In the genomic region with DNA sequence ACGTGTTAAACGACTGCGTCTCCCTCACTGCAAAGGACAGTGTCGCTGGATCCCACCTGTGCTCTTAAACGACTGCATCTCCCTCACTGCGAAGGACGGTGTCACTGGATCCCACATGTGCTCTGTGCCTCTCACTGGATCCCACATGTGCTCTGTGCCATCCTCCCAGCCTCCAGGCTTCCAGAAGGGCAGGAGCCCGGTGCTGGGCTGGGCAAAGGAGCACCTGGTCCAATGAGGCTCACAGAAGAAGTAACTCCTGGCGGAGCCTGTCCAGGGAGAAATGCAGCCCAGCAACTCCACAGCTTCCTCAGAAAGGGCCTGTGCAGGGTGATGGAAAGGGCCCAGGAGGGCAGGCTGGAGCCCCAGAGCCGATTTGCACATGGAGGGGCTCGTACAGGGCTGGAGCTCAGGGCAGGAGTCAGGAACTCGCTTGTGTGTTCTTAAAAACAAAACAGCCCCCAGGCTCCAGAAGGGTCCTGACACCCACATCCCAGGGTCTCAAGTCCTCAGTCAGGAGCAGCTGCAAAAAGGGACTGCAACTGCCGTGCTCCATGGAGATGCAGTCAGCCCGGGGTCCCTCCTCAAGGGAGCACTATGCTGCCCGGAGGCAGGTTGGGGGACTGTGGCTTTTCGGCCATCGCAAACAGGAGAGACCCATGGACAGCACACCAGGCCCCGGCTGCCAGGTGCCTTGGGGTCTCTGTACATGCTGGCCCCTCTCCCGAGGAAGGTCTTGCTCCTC, we compare ENCODE assay signal across 22 cellular contexts. TPM values are rescaled to one million over a fixed set of nuclear protein-coding genes. Genes with fewer than 3 reads are reported as not detected.
DNase-seq lines count a peak whose midpoint lies in the region; ATAC-seq and TF ChIP-seq lines count a peak whose summit lies in the region.
"Had no signal": no experiment of that assay in that cellular context is flagged by ENCODE, and none has a peak within 500 bp of the region (broad histone marks: within the 10 kb centered on the region; RNA-seq: fewer than 3 reads in every experiment).

No MANE protein-coding gene starts in this region.

- H3K27ac ChIP-seq in right lobe of liver (no peak overlapping the region), upper lobe of right lung (no peak overlapping the region), colonic mucosa (no peak overlapping the region)
- H3K27ac ChIP-seq: KMS-11, RWPE1 had no signal

- no peak for ATAC-seq in left cardiac atrium
- ATAC-seq in right lobe of liver, result no peak
- no peak for ATAC-seq in upper lobe of right lung
- no peak for ATAC-seq in GM21515 (IDR thresholded peaks at IDR 0.05; ENCODE audit: unreplicated experiment)
- ATAC-seq: GM23338, Panc1, SK-N-SH treated with all-trans-retinoic acid at 6 μM for 48 hours had no signal

- H3K27me3 ChIP-seq in right lobe of liver, result no peaks in the 10 kb centered on the region
- no peaks in the 10 kb centered on the region for H3K27me3 ChIP-seq in upper lobe of right lung
- no peaks in the 10 kb centered on the region for H3K27me3 ChIP-seq in colonic mucosa

- TF ChIP-seq POLR2A in right lobe of liver (IDR thresholded peaks at IDR 0.05), result no peak

- DNase-seq in cardiac septum (ENCODE audit: low spot score) (peak; percentile 63), left cardiac atrium (no peak), right lobe of liver (peak in 2 of 3 donors; percentile 27 to 31), posterior vena cava (ENCODE audit: low spot score) (peak; percentile 17), upper lobe of right lung (peak; percentile 58), colonic mucosa (no peak), HT-29 (ENCODE audit: low spot score) (no peak)
- DNase-seq: 8988T, DMS153, DND-41, HFFc6, MM.1S, NCI-H2029, NCI-H446 treated with DMSO at 0.1 percent for 48 hours, NCI-H69 had no signal

- no peak overlapping the region for H3K9ac ChIP-seq in colonic mucosa (ENCODE audit: low read depth in 2 of 2, low read length in 2 of 2)
- H3K9ac ChIP-seq: KMS-11 had no signal

- TF ChIP-seq CTCF in right lobe of liver (IDR thresholded peaks at IDR 0.05) (no peak), upper lobe of right lung (IDR thresholded peaks at IDR 0.05) (no peak), colonic mucosa (IDR thresholded peaks at IDR 0.05) (no peak)

- H3K4me1 ChIP-seq in right lobe of liver, result no peaks in the 10 kb centered on the region
- no peaks in the 10 kb centered on the region for H3K4me1 ChIP-seq in upper lobe of right lung
- no peaks in the 10 kb centered on the region for H3K4me1 ChIP-seq in colonic mucosa

- WGBS in right lobe of liver (ENCODE audit: insufficient coverage, low coverage, low lambda C conversion rate, missing lambda C conversion rate), result 59% methylated on average over 8 of the region's 19 CpGs

- H3K9me3 ChIP-seq in right lobe of liver (no peaks in the 10 kb centered on the region), upper lobe of right lung (no peaks in the 10 kb centered on the region), colonic mucosa (no peaks in the 10 kb centered on the region)
- H3K9me3 ChIP-seq: HAP-1 had no signal

- intact Hi-C loops in cardiac septum (cut with DNase I), result no loop called here
- intact Hi-C loops in left cardiac atrium (cut with DNase I), result no loop called here
- intact Hi-C loops in right lobe of liver (cut with DNase I), result no loop called here
- intact Hi-C loops in posterior vena cava (cut with DNase I), result no loop called here
- intact Hi-C loops in upper lobe of right lung (cut with DNase I), result no loop called here
- intact Hi-C loops in colonic mucosa (cut with DNase I), result no loop called here

- no peaks in the 10 kb centered on the region for H3K36me3 ChIP-seq in right lobe of liver
- no peaks in the 10 kb centered on the region for H3K36me3 ChIP-seq in upper lobe of right lung
- no peaks in the 10 kb centered on the region for H3K36me3 ChIP-seq in colonic mucosa
- H3K36me3 ChIP-seq: HAP-1 had no signal

- no peak overlapping the region for H3K4me3 ChIP-seq in right lobe of liver
- H3K4me3 ChIP-seq in upper lobe of right lung, result no peak overlapping the region
- no peak overlapping the region for H3K4me3 ChIP-seq in colonic mucosa
- H3K4me3 ChIP-seq: GM23338, HAP-1 had no signal

RNA-seq across cellular contexts. Expression of a gene that starts 52.7 kb away (rescaled TPM):
- total RNA-seq in cardiac septum (6.4 TPM), left cardiac atrium (10 to 100 TPM; 19.0 to 26.8 TPM), right lobe of liver (1 to 10 TPM; 2.0 to 9.6 (median 3.4) TPM), posterior vena cava (10 to 100 TPM in 1 of 2 donors, 1 to 10 TPM in 1; 9.6 to 14.1 TPM), upper lobe of right lung (14.6 TPM), colonic mucosa (10 to 100 TPM; 16.1 to 26.8 TPM)
- total RNA-seq in HT-29 (2014; rRNA removed; shearing (Covaris generic)), result 2.2 and 2.6 TPM in 2 replicates

Comparison
In these comparisons a context has a peak if more than half of its experiments do, and no peak if none do; other contexts are left out.
1. DNase-seq: peak in cardiac septum (single experiment), right lobe of liver (2 of 3), posterior vena cava (single experiment) and upper lobe of right lung (single experiment); none in left cardiac atrium (single experiment), colonic mucosa (single experiment) and HT-29 (single experiment).